ENCODE assay signal across 25 cellular contexts in genomic region chr7:107902381-107902780, GRCh38. TPM values are rescaled to one million over a fixed set of nuclear protein-coding genes. Genes with fewer than 3 reads are reported as not detected.
DNase-seq lines count a peak whose midpoint lies in the region; ATAC-seq, FAIRE-seq and TF ChIP-seq lines count a peak whose summit lies in the region.
"Had no signal": no experiment of that assay in that cellular context is flagged by ENCODE, and none has a peak within 500 bp of the region (broad histone marks: within the 10 kb centered on the region; RNA-seq: fewer than 3 reads in every experiment).

No MANE protein-coding gene starts in this region.

- H3K4me1 Mint-ChIP-seq in endothelial cell (ENCODE audit: unreplicated experiment), result peaks cover 7% of the 10 kb centered on the region

- no peak overlapping the region for H3K4me3 Mint-ChIP-seq in endothelial cell (ENCODE audit: unreplicated experiment)
- H3K4me3 Mint-ChIP-seq: activated CD4-positive, alpha-beta T cell treated with anti-CD3 and anti-CD28 coated beads for 36 hours; activated CD8-positive, alpha-beta memory T cell treated with anti-CD3 and anti-CD28 coated beads, Interleukin-2, amount 10 ng/mL, durations not matched to agents 7 days and 5 days; CD8-positive, alpha-beta T cell; naive thymus-derived CD4-positive, alpha-beta T cell; stimulated activated naive CD8-positive, alpha-beta T cell treated with anti-CD3 and anti-CD28 coated beads, Interleukin-15, amount 100 ng/mL, for 72 hours had no signal

- H3K4me1 ChIP-seq in neutrophil (ENCODE audit: control insufficient read depth in 1 of 2, insufficient read depth in 1 of 2, low read depth in 1 of 2, low read length in 1 of 2), result peaks cover 23 to 27% of the 10 kb centered on the region in 2 experiments

- in situ Hi-C loops in G401 (cut with HindIII; ENCODE audit: low sequenced_read_pairs), result no loop called here

- H3K27ac ChIP-seq in neutrophil, result peak overlapping the region; percentile 41
- H3K27ac ChIP-seq: adrenal gland had no signal

- no peaks in the 10 kb centered on the region for H3K9me3 Mint-ChIP-seq in endothelial cell (ENCODE audit: unreplicated experiment)
- H3K9me3 Mint-ChIP-seq: CD8-positive, alpha-beta T cell; naive thymus-derived CD4-positive, alpha-beta T cell; stimulated activated naive CD8-positive, alpha-beta T cell treated with anti-CD3 and anti-CD28 coated beads, Interleukin-15, amount 100 ng/mL, for 72 hours had no signal

- H3K36me3 Mint-ChIP-seq in endothelial cell (ENCODE audit: low read depth, unreplicated experiment), result peaks cover 19% of the 10 kb centered on the region

- peaks cover 43% of the 10 kb centered on the region for H3K36me3 ChIP-seq in neutrophil

- no peak for TF ChIP-seq CTCF in endothelial cell (IDR thresholded peaks at IDR 0.05; ENCODE audit: unreplicated experiment)
- no peak for TF ChIP-seq CTCF in neutrophil (IDR thresholded peaks at IDR 0.05)
- TF ChIP-seq CTCF in D721Med (IDR thresholded peaks at IDR 0.05; ENCODE audit: insufficient read depth, missing control alignments), result no peak

- H3K27ac Mint-ChIP-seq in endothelial cell (ENCODE audit: unreplicated experiment), result peak overlapping the region; percentile 72
- H3K27ac Mint-ChIP-seq: activated CD4-positive, alpha-beta T cell treated with anti-CD3 and anti-CD28 coated beads for 36 hours; activated CD8-positive, alpha-beta memory T cell treated with anti-CD3 and anti-CD28 coated beads, Interleukin-2, amount 10 ng/mL, durations not matched to agents 7 days and 5 days; CD8-positive, alpha-beta T cell; naive thymus-derived CD4-positive, alpha-beta T cell had no signal

- no peak overlapping the region for H3K4me3 ChIP-seq in neutrophil (ENCODE audit: low read depth in 1 of 2, low read length in 1 of 2)
- H3K4me3 ChIP-seq: adrenal gland had no signal

- H3K27me3 Mint-ChIP-seq in endothelial cell (ENCODE audit: unreplicated experiment), result no peaks in the 10 kb centered on the region
- H3K27me3 Mint-ChIP-seq: activated CD4-positive, alpha-beta T cell treated with anti-CD3 and anti-CD28 coated beads for 36 hours; activated CD8-positive, alpha-beta memory T cell treated with anti-CD3 and anti-CD28 coated beads, Interleukin-2, amount 10 ng/mL, durations not matched to agents 7 days and 5 days; naive thymus-derived CD4-positive, alpha-beta T cell; stimulated activated naive CD8-positive, alpha-beta T cell treated with anti-CD3 and anti-CD28 coated beads, Interleukin-15, amount 100 ng/mL, for 72 hours had no signal

- ATAC-seq in GM18868 (IDR thresholded peaks at IDR 0.05; ENCODE audit: unreplicated experiment), result no peak
- ATAC-seq: activated CD4-positive, alpha-beta T cell treated with anti-CD3 and anti-CD28 coated beads for 36 hours; activated CD8-positive, alpha-beta memory T cell treated with anti-CD3 and anti-CD28 coated beads, Interleukin-2, amount 10 ng/mL, durations not matched to agents 7 days and 5 days; CD8-positive, alpha-beta T cell; naive thymus-derived CD4-positive, alpha-beta T cell; stimulated activated naive CD8-positive, alpha-beta T cell treated with anti-CD3 and anti-CD28 coated beads, Interleukin-15, amount 100 ng/mL, for 72 hours had no signal

- FAIRE-seq in RCC 7860 (lab: Jason Lieb, UNC), result peak; percentile 23
- FAIRE-seq in D721Med (lab: Jason Lieb, UNC), result no peak
- FAIRE-seq: frontal cortex, kidney, TTC549 had no signal

- DNase-seq in G401 (ENCODE audit: low spot score) (peak; percentile 19), RCC 7860 (ENCODE audit: low spot score) (no peak), endothelial cell (ENCODE audit: low spot score) (no peak), D721Med (ENCODE audit: insufficient read length, low spot score) (no peak), NCI-H2196 (lab: John Stamatoyannopoulos, UW; ENCODE audit: unreplicated experiment) (no peak)
- no peak for DNase-seq in activated T-cell treated with anti-CD3 and anti-CD28 coated beads, Interleukin-2, amount 50 U/mL, for 1 hour
- DNase-seq: activated CD4-positive, alpha-beta T cell treated with anti-CD3 and anti-CD28 coated beads for 36 hours; activated CD8-positive, alpha-beta memory T cell treated with anti-CD3 and anti-CD28 coated beads, Interleukin-2, amount 10 ng/mL, durations not matched to agents 7 days and 5 days; activated effector memory CD4-positive, alpha-beta T cell treated with Interleukin-2 at 50 U/mL for 16 hours; adrenal gland; CD8-positive, alpha-beta T cell; DMS53; HCEC 1CT; hypothalamus; kidney; naive thymus-derived CD4-positive, alpha-beta T cell; NCI-H2081 treated with DMSO at 0.1 percent for 48 hours; NCI-H510A treated with DMSO at 0.1 percent for 48 hours; small intestine; stimulated activated CD4-positive, alpha-beta T cell treated with anti-CD3 and anti-CD28 coated beads, Interleukin-4, amount 100 ng/mL, for 1 hour; stimulated activated naive CD8-positive, alpha-beta T cell treated with anti-CD3 and anti-CD28 coated beads, Interleukin-15, amount 100 ng/mL, for 72 hours had no signal

- H3K27me3 ChIP-seq in neutrophil, result no peaks in the 10 kb centered on the region
- H3K27me3 ChIP-seq: adrenal gland had no signal

- H3K9me3 ChIP-seq in neutrophil, result no peaks in the 10 kb centered on the region
- H3K9me3 ChIP-seq: adrenal gland had no signal

RNA-seq across cellular contexts. Expression of gene DLD, which starts 11.4 kb away (rescaled TPM):
- total RNA-seq in G401 (2014; rRNA removed; shearing (Covaris generic)), result 43.0 and 60.2 TPM in 2 replicates
- 89.9 TPM for total RNA-seq in endothelial cell (ENCODE audit: unreplicated experiment)
